ENCODE assay signal across 8 cellular contexts in the genomic region with DNA sequence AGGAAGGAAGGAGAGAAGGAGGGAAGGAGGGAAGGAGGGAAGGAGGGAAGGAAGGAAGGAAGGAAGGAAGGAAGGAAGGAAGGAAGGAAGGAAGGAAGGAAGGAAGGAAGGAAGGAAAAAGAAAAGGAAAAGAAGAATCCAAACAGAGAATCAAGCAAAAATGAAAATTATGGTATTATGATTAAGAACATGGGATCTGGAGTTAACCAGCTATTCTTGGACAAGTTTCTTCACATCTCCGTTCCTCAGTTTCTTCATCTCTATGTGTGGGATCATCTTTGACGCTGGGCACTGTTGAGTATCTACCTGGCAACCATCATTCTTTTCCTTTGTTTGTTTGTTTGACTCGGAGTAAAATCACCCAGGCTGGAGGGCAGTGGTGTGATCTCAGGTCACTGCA.
"Had no signal": no experiment of that assay in that cellular context is flagged by ENCODE, and none has a peak within 500 bp of the region (broad histone marks: within the 10 kb centered on the region; RNA-seq: fewer than 3 reads in every experiment).

No MANE protein-coding gene starts in this region.

- DNase-seq: GDM1, GF-D8 had no signal

- ATAC-seq: GM12878 had no signal

- H3K4me3 ChIP-seq: GM12878 had no signal

- FAIRE-seq: G401.6, GM12878, GM12891, GM12892, GM18507, GM19239 had no signal
